8 cellular contexts compared by ENCODE assay signal in genomic region chr7:76166404-76167255, GRCh38.
DNase-seq lines count a peak whose midpoint lies in the region; ATAC-seq and TF ChIP-seq lines count a peak whose summit lies in the region.

No MANE protein-coding gene starts in this region.

- H3K4me3 ChIP-seq in AG09309 (ENCODE audit: control insufficient read depth, low read depth, low read length) = peak overlapping the region; percentile 65

- TF ChIP-seq POLR2A in GM18951 (IDR thresholded peaks at IDR 0.05; ENCODE audit: extremely low read depth, insufficient read depth, insufficient read length) = peak; percentile 64

- peak; percentile 63 for DNase-seq in AG09309 (ENCODE audit: low read depth)
- DNase-seq in NCI-H446 (lab: John Stamatoyannopoulos, UW) = peak; percentile 54 to 79
- peak; percentile 87 for DNase-seq in activated CD4-positive, alpha-beta T cell treated with anti-CD3 and anti-CD28 coated beads for 1 hour
- DNase-seq in cerebellar nuclear complex (lab: John Stamatoyannopoulos, UW) = peak; percentile 63 to 83
- DNase-seq in islet precursor cell = peak; percentile 98
- DNase-seq in stimulated activated CD4-positive, alpha-beta T cell treated with anti-CD3 and anti-CD28 coated beads, Interleukin-12 subunit alpha, Interleukin-12 subunit beta, amount 100 ng/mL, for 24 hours (ENCODE audit: low read depth in 2 of 2) = peak; percentile 83 to 88

- peak; percentile 89 for ATAC-seq in HG03196 (IDR thresholded peaks at IDR 0.05; ENCODE audit: unreplicated experiment)

- in situ Hi-C loops in GM18951 (cut with MboI; ENCODE audit: low sequenced_read_pairs, unreplicated experiment) = no loop called here

- peak; percentile 11 for TF ChIP-seq CTCF in AG09309 (IDR thresholded peaks at IDR 0.05; ENCODE audit: control insufficient read depth, insufficient read depth, low read depth, low read length, missing control alignments)

Comparison
In these comparisons a context has a peak if more than half of its experiments do, and no peak if none do; other contexts are left out.
1. Peak in every context shown above with its lines: DNase-seq, ATAC-seq and H3K4me3 ChIP-seq.